Comparison of ENCODE assay signal across 2 cellular contexts in genomic region chr6:34396518-34396917, GRCh38.
TF ChIP-seq lines count a peak whose summit lies in the region.

No MANE protein-coding gene starts in this region.

TF ChIP-seq in HepG2, 621 proteins besides CTCF, POLR2A, EP300 and RAD21:
- TF ChIP-seq CBFB (CRISPR knock-in tag; IDR thresholded peaks at IDR 0.05) (no peak), MED8 (CRISPR knock-in tag; IDR thresholded peaks at IDR 0.05; ENCODE audit: insufficient replicate concordance) (no peak), NKX3-1 (CRISPR knock-in tag; IDR thresholded peaks at IDR 0.05) (no peak), RFXANK (CRISPR knock-in tag; IDR thresholded peaks at IDR 0.05) (no peak), NR3C1 (CRISPR knock-in tag; IDR thresholded peaks at IDR 0.05) (no peak)
- TF ChIP-seq, protein P1, sequence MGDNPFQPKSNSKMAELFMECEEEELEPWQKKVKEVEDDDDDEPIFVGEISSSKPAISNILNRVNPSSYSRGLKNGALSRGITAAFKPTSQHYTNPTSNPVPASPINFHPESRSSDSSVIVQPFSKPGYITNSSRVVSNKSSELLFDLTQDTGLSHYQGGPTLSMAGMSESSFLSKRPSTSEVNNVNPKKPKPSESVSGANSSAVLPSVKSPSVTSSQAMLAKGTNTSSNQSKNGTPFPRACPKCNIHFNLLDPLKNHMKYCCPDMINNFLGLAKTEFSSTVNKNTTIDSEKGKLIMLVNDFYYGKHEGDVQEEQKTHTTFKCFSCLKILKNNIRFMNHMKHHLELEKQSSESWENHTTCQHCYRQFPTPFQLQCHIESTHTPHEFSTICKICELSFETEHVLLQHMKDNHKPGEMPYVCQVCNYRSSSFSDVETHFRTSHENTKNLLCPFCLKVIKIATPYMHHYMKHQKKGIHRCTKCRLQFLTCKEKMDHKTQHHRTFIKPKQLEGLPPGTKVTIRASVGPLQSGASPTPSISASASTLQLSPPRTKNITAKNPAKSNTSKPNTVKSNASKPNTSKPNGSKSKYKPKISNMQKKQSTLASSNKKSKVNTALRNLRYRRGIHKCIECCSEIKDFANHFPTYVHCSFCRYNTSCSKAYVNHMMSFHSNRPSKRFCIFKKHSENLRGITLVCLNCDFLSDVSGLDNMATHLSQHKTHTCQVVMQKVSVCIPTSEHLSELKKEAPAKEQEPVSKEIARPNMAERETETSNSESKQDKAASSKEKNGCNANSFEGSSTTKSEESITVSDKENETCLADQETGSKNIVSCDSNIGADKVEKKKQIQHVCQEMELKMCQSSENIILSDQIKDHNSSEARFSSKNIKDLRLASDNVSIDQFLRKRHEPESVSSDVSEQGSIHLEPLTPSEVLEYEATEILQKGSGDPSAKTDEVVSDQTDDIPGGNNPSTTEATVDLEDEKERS (CRISPR knock-in tag; IDR thresholded peaks at IDR 0.05), result peak; percentile 96
- TF ChIP-seq, protein P2, sequence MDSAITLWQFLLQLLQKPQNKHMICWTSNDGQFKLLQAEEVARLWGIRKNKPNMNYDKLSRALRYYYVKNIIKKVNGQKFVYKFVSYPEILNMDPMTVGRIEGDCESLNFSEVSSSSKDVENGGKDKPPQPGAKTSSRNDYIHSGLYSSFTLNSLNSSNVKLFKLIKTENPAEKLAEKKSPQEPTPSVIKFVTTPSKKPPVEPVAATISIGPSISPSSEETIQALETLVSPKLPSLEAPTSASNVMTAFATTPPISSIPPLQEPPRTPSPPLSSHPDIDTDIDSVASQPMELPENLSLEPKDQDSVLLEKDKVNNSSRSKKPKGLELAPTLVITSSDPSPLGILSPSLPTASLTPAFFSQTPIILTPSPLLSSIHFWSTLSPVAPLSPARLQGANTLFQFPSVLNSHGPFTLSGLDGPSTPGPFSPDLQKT (CRISPR knock-in tag; IDR thresholded peaks at IDR 0.05; ENCODE audit: borderline replicate concordance), result no peak

TF ChIP-seq in K562, 482 proteins besides CTCF, POLR2A, EP300 and RAD21:
- no peak for TF ChIP-seq SMARCB1 (IDR thresholded peaks at IDR 0.05; ENCODE audit: insufficient read length, low read depth)
- TF ChIP-seq, protein P3, sequence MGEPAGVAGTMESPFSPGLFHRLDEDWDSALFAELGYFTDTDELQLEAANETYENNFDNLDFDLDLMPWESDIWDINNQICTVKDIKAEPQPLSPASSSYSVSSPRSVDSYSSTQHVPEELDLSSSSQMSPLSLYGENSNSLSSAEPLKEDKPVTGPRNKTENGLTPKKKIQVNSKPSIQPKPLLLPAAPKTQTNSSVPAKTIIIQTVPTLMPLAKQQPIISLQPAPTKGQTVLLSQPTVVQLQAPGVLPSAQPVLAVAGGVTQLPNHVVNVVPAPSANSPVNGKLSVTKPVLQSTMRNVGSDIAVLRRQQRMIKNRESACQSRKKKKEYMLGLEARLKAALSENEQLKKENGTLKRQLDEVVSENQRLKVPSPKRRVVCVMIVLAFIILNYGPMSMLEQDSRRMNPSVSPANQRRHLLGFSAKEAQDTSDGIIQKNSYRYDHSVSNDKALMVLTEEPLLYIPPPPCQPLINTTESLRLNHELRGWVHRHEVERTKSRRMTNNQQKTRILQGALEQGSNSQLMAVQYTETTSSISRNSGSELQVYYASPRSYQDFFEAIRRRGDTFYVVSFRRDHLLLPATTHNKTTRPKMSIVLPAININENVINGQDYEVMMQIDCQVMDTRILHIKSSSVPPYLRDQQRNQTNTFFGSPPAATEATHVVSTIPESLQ (CRISPR knock-in tag; IDR thresholded peaks at IDR 0.05), result no peak
- TF ChIP-seq ZBTB8A (IDR thresholded peaks at IDR 0.05; ENCODE audit: partially characterized antibody), result no peak
- TF ChIP-seq KLF6 (CRISPR knock-in tag; IDR thresholded peaks at IDR 0.05; ENCODE audit: borderline replicate concordance), result no peak
- TF ChIP-seq, protein P4, sequence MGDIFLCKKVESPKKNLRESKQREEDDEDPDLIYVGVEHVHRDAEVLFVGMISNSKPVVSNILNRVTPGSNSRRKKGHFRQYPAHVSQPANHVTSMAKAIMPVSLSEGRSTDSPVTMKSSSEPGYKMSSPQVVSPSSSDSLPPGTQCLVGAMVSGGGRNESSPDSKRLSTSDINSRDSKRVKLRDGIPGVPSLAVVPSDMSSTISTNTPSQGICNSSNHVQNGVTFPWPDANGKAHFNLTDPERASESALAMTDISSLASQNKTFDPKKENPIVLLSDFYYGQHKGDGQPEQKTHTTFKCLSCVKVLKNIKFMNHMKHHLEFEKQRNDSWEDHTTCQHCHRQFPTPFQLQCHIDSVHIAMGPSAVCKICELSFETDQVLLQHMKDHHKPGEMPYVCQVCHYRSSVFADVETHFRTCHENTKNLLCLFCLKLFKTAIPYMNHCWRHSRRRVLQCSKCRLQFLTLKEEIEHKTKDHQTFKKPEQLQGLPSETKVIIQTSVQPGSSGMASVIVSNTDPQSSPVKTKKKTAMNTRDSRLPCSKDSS (IDR thresholded peaks at IDR 0.05; ENCODE audit: low read depth, partially characterized antibody), result peak; percentile 70
- TF ChIP-seq RBM25 (IDR thresholded peaks at IDR 0.05; ENCODE audit: low read depth, low read length, severe bottlenecking), result peak; percentile 82
- TF ChIP-seq CBX5 (IDR thresholded peaks at IDR 0.05; ENCODE audit: borderline replicate concordance, low read depth), result peak; percentile 74; the same call in 1 of the 2 replicates
- TF ChIP-seq ESRRB (CRISPR knock-in tag; IDR thresholded peaks at IDR 0.05; ENCODE audit: borderline replicate concordance), result no peak
- TF ChIP-seq TCF15 (CRISPR knock-in tag; IDR thresholded peaks at IDR 0.05), result no peak
- TF ChIP-seq NFATC3 (IDR thresholded peaks at IDR 0.05), result no peak
- TF ChIP-seq BCOR (IDR thresholded peaks at IDR 0.05), result peak; percentile 36
- TF ChIP-seq CBX1 (IDR thresholded peaks at IDR 0.05; ENCODE audit: low read depth), result peak; percentile 39; the same call in 1 of the 2 replicates
- TF ChIP-seq ZNF696 (CRISPR knock-in tag; conservative IDR thresholded peaks at IDR 0.05), result no peak
- TF ChIP-seq, protein P5, sequence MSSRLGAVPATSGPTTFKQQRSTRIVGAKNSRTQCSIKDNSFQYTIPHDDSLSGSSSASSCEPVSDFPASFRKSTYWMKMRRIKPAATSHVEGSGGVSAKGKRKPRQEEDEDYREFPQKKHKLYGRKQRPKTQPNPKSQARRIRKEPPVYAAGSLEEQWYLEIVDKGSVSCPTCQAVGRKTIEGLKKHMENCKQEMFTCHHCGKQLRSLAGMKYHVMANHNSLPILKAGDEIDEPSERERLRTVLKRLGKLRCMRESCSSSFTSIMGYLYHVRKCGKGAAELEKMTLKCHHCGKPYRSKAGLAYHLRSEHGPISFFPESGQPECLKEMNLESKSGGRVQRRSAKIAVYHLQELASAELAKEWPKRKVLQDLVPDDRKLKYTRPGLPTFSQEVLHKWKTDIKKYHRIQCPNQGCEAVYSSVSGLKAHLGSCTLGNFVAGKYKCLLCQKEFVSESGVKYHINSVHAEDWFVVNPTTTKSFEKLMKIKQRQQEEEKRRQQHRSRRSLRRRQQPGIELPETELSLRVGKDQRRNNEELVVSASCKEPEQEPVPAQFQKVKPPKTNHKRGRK (tag; IDR thresholded peaks at IDR 0.05), result no peak
- TF ChIP-seq NR0B1 (IDR thresholded peaks at IDR 0.05; ENCODE audit: partially characterized antibody), result no peak
- TF ChIP-seq ZNF707 (CRISPR knock-in tag; conservative IDR thresholded peaks at IDR 0.05), result no peak
- no peak for TF ChIP-seq SRSF7 (optimal IDR thresholded peaks at IDR 0.05; ENCODE audit: low read depth, low read length)
- no peak for TF ChIP-seq HLTF (IDR thresholded peaks at IDR 0.05)
- no peak for TF ChIP-seq RBBP5 (IDR thresholded peaks at IDR 0.05; ENCODE audit: borderline replicate concordance, insufficient read depth, low read length, poor library complexity, severe bottlenecking)
- TF ChIP-seq ARNT (IDR thresholded peaks at IDR 0.05), result 0 out of 4 replicates have a peak, but pooled peaks of 1 of the 2 experiments have one; percentile 32
- no peak for TF ChIP-seq ZNF174 (CRISPR knock-in tag; IDR thresholded peaks at IDR 0.05)
- TF ChIP-seq NR4A1 (CRISPR knock-in tag; IDR thresholded peaks at IDR 0.05), result no peak
- TF ChIP-seq NR4A1 (tag; IDR thresholded peaks at IDR 0.05), result no peak
- peak in 1 of 2 experiments; percentile 84; a peak in 2 of 3 replicates for TF ChIP-seq CBX3 (IDR thresholded peaks at IDR 0.05; ENCODE audit: borderline replicate concordance in 1 of 2, low read length in 2 of 2)
- TF ChIP-seq GABPA (tag; conservative IDR thresholded peaks at IDR 0.05; ENCODE audit: low read depth), result no peak
- no peak for TF ChIP-seq NEUROD1 (IDR thresholded peaks at IDR 0.05; ENCODE audit: borderline replicate concordance, low read depth, low read length, partially characterized antibody)
- TF ChIP-seq TRIM28 (IDR thresholded peaks at IDR 0.05), result peak; percentile 86
- peak in 1 of 2 experiments; percentile 30; a peak in 1 of 4 replicates for TF ChIP-seq KDM1A (IDR thresholded peaks at IDR 0.05)
- TF ChIP-seq CBFA2T2 (conservative IDR thresholded peaks at IDR 0.05), result no peak
- no peak for TF ChIP-seq ZNF277 (CRISPR knock-in tag; IDR thresholded peaks at IDR 0.05; ENCODE audit: borderline replicate concordance)
- no peak for TF ChIP-seq BRD4 (IDR thresholded peaks at IDR 0.05)
